12 cellular contexts compared by ENCODE assay signal in the genomic region with DNA sequence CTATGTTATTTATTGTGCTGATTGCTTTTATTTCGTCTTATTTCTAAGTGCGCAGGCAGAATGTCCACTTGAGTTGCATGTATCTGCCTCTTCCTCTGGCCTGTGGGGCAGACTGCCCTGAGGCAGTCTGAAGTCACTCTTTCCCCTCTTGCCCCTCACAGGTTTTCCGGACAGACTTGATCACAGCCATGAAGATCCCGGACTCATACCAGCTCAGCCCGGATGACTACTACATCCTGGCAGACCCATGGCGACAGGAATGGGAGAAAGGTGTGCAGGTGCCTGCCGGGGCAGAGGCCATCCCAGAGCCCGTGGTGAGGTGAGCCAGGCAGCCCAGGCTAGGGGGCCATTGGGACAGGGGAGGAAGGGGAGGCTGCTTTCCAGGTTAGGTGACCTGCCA. TPM values are rescaled to one million over a fixed set of nuclear protein-coding genes. Genes with fewer than 3 reads are reported as not detected.
DNase-seq lines count a peak whose midpoint lies in the region; ATAC-seq, FAIRE-seq and TF ChIP-seq lines count a peak whose summit lies in the region.
"Had no signal": no experiment of that assay in that cellular context is flagged by ENCODE, and none has a peak within 500 bp of the region (broad histone marks: within the 10 kb centered on the region; RNA-seq: fewer than 3 reads in every experiment).

No MANE protein-coding gene starts in this region.

- H3K27ac ChIP-seq in lower lobe of right lung = peak overlapping the region; percentile 18
- H3K27ac ChIP-seq in aorta (ENCODE audit: low read depth in 1 of 2, low read length in 2 of 2) = peak overlapping the region; percentile 46 to 59
- H3K27ac ChIP-seq: SJCRH30 had no signal

- H3K9me3 ChIP-seq in lower lobe of right lung (no peaks in the 10 kb centered on the region), aorta (ENCODE audit: control insufficient read depth, low read length) (no peaks in the 10 kb centered on the region)
- H3K9me3 ChIP-seq: SJCRH30 had no signal

- no peak for FAIRE-seq in GM12891 (lab: Jason Lieb, UNC)

- no peaks in the 10 kb centered on the region for H3K27me3 Mint-ChIP-seq in activated naive CD8-positive, alpha-beta T cell treated with anti-CD3 and anti-CD28 coated beads for 36 hours
- H3K27me3 Mint-ChIP-seq: type B pancreatic cell had no signal

- DNase-seq in Right ventricle myocardium inferior (ENCODE audit: missing footprints) (no peak), cardiac septum (ENCODE audit: low spot score) (no peak), lower lobe of right lung (no peak), aorta (no peak), NCI-H748 treated with DMSO at 0.1 percent for 48 hours (lab: John Stamatoyannopoulos, UW) (no peak), GM12891 (ENCODE audit: insufficient read length, low spot score) (no peak)
- DNase-seq in activated naive CD8-positive, alpha-beta T cell treated with anti-CD3 and anti-CD28 coated beads for 36 hours = no peak
- DNase-seq: hippocampal formation, NCI-H2171, SJCRH30 had no signal

- H3K4me1 Mint-ChIP-seq in activated naive CD8-positive, alpha-beta T cell treated with anti-CD3 and anti-CD28 coated beads for 36 hours = peaks cover 62% of the 10 kb centered on the region

- H3K4me3 ChIP-seq in lower lobe of right lung = no peak overlapping the region
- no peak overlapping the region for H3K4me3 ChIP-seq in aorta (ENCODE audit: low read length in 2 of 2)
- H3K4me3 ChIP-seq: SJCRH30 had no signal

- TF ChIP-seq POLR2A in GM12891 (IDR thresholded peaks at IDR 0.05; ENCODE audit: low read depth, low read length) = no peak

- H3K4me1 ChIP-seq in lower lobe of right lung (peaks cover 78% of the 10 kb centered on the region), aorta (ENCODE audit: control insufficient read depth in 1 of 2, insufficient read depth in 2 of 2, low read length in 2 of 2) (peaks cover 5 to 6% of the 10 kb centered on the region in 2 donors)
- H3K4me1 ChIP-seq: SJCRH30 had no signal

- ATAC-seq in Right ventricle myocardium inferior (peak; percentile 2), lower lobe of right lung (no peak), aorta (ENCODE audit: low FRiP score) (no peak), GM21529 (IDR thresholded peaks at IDR 0.05; ENCODE audit: unreplicated experiment) (no peak)

- H3K9me3 Mint-ChIP-seq in activated naive CD8-positive, alpha-beta T cell treated with anti-CD3 and anti-CD28 coated beads for 36 hours = no peaks in the 10 kb centered on the region
- H3K9me3 Mint-ChIP-seq: type B pancreatic cell had no signal

- H3K36me3 Mint-ChIP-seq in activated naive CD8-positive, alpha-beta T cell treated with anti-CD3 and anti-CD28 coated beads for 36 hours = peaks cover 43% of the 10 kb centered on the region
- H3K36me3 Mint-ChIP-seq: type B pancreatic cell had no signal

- H3K4me3 Mint-ChIP-seq in activated naive CD8-positive, alpha-beta T cell treated with anti-CD3 and anti-CD28 coated beads for 36 hours = no peak overlapping the region
- H3K4me3 Mint-ChIP-seq: type B pancreatic cell had no signal

- WGBS in aorta, 2 donors = 56 to 59% methylated on average over 8 of the region's 8 CpGs

- peak overlapping the region; percentile 66 for H3K27ac Mint-ChIP-seq in activated naive CD8-positive, alpha-beta T cell treated with anti-CD3 and anti-CD28 coated beads for 36 hours
- H3K27ac Mint-ChIP-seq: type B pancreatic cell had no signal

- H3K27me3 ChIP-seq in lower lobe of right lung (ENCODE audit: low read depth) = no peaks in the 10 kb centered on the region
- no peaks in the 10 kb centered on the region for H3K27me3 ChIP-seq in aorta (ENCODE audit: control insufficient read depth in 1 of 2, insufficient read depth in 2 of 2, low read length in 1 of 2)
- H3K27me3 ChIP-seq: SJCRH30 had no signal

- TF ChIP-seq CTCF in lower lobe of right lung (IDR thresholded peaks at IDR 0.05) = no peak

- intact Hi-C loops in Right ventricle myocardium inferior (cut with DNase I) (no loop called here), cardiac septum (cut with DNase I) (no loop called here), lower lobe of right lung (cut with DNase I) (no loop called here), aorta (cut with DNase I) (no loop called here)

- peaks cover 88% of the 10 kb centered on the region for H3K36me3 ChIP-seq in lower lobe of right lung
- no peaks in the 10 kb centered on the region for H3K36me3 ChIP-seq in aorta (ENCODE audit: control insufficient read depth in 1 of 2, insufficient read depth in 2 of 2, low read length in 1 of 2)
- H3K36me3 ChIP-seq: SJCRH30 had no signal

TF ChIP-seq in GM12891, 5 proteins besides CTCF, POLR2A, EP300 and RAD21:
- TF ChIP-seq SPI1 (IDR thresholded peaks at IDR 0.05; ENCODE audit: low read depth, low read length) = no peak
- TF ChIP-seq POU2F2 (IDR thresholded peaks at IDR 0.05; ENCODE audit: low read depth, low read length) = no peak
- TF ChIP-seq TAF1 (IDR thresholded peaks at IDR 0.05; ENCODE audit: low read depth, low read length) = no peak
- TF ChIP-seq PAX5 (IDR thresholded peaks at IDR 0.05; ENCODE audit: insufficient read depth, low read length, severe bottlenecking) = no peak
- TF ChIP-seq POLR2AphosphoS5 (IDR thresholded peaks at IDR 0.05; ENCODE audit: low read depth, low read length) = no peak
TF ChIP-seq in GM12891: peak in this region for 0.

RNA-seq across cellular contexts. Expression of gene JADE2, which starts 26.4 kb away (rescaled TPM):
- total RNA-seq in Right ventricle myocardium inferior (24.6 TPM), cardiac septum (25.7 TPM), lower lobe of right lung (79.4 TPM), aorta (10 to 100 TPM; 39.8 to 60.3 TPM)
- total RNA-seq in activated naive CD8-positive, alpha-beta T cell treated with anti-CD3 and anti-CD28 coated beads for 36 hours = 10 to 100 TPM; 80.2 to 80.3 TPM
- polyA plus RNA-seq in aorta = 10 to 100 TPM in 1 of 2 donors, 1 to 10 TPM in 1; 6.1 to 11.7 TPM
- polyA plus RNA-seq in GM12891 (2012; ENCODE audit: low read depth, missing spikeins) = 19.6 TPM
